Comparison of ENCODE assay signal across 32 cellular contexts in genomic region chr20:10445758-10446157, GRCh38.
"Had no signal": no experiment of that assay in that cellular context is flagged by ENCODE, and none has a peak within 500 bp of the region (broad histone marks: within the 10 kb centered on the region; RNA-seq: fewer than 3 reads in every experiment).

No MANE protein-coding gene starts in this region.

- H3K27ac Mint-ChIP-seq: activated naive CD4-positive, alpha-beta T cell treated with anti-CD3 and anti-CD28 coated beads for 36 hours; activated T-helper 1 cell treated with anti-CD3 and anti-CD28 coated beads, Interleukin-12 subunit alpha, Interleukin-12 subunit beta, Interleukin-2, Interleukin-4 antibody, amounts not matched to agents 30 ng/mL and 10 ng/mL and 1 ng/mL, durations not matched to agents 14 hours and 24 hours and 36 hours had no signal

- H3K27me3 Mint-ChIP-seq: activated CD4-positive, alpha-beta T cell treated with anti-CD3 and anti-CD28 coated beads for 36 hours; activated CD4-positive, alpha-beta T cell treated with anti-CD3 and anti-CD28 coated beads, Interleukin-2, amount 10 ng/mL, durations not matched to agents 7 days and 5 days had no signal

- H3K27me3 ChIP-seq: adrenal gland, body of pancreas, breast epithelium, Peyer's patch had no signal

- H3K36me3 Mint-ChIP-seq: activated naive CD4-positive, alpha-beta T cell treated with anti-CD3 and anti-CD28 coated beads, Interleukin-2, amount 50 U/mL, for 72 hours had no signal

- H3K4me1 ChIP-seq: breast epithelium, Peyer's patch had no signal

- H3K4me3 Mint-ChIP-seq: activated CD4-positive, alpha-beta T cell treated with anti-CD3 and anti-CD28 coated beads, Interleukin-2, amount 10 ng/mL, durations not matched to agents 7 days and 5 days; activated naive CD4-positive, alpha-beta T cell treated with anti-CD3 and anti-CD28 coated beads for 36 hours had no signal

- H3K9me3 ChIP-seq: adrenal gland, body of pancreas, breast epithelium, Peyer's patch had no signal

- ATAC-seq: activated CD4-positive, alpha-beta T cell treated with anti-CD3 and anti-CD28 coated beads for 36 hours; activated naive CD4-positive, alpha-beta T cell treated with anti-CD3 and anti-CD28 coated beads, Interleukin-2, amount 50 U/mL, for 72 hours; activated T-cell treated with anti-CD3 and anti-CD28 coated beads, Interleukin-2, amount 50 U/mL, for 4 hours; body of pancreas; PC-3 had no signal

- H3K36me3 ChIP-seq: adrenal gland, breast epithelium, Peyer's patch had no signal

- H3K27ac ChIP-seq: adrenal gland, body of pancreas, breast epithelium, Peyer's patch had no signal

- H3K4me3 ChIP-seq: adrenal gland, body of pancreas, breast epithelium, Peyer's patch had no signal

- DNase-seq: activated CD4-positive, alpha-beta T cell treated with anti-CD3 and anti-CD28 coated beads for 36 hours; activated CD4-positive, alpha-beta T cell treated with anti-CD3 and anti-CD28 coated beads, Interleukin-2, amount 10 ng/mL, durations not matched to agents 7 days and 5 days; activated CD4-positive, alpha-beta T cell treated with anti-CD3 and anti-CD28 coated beads, Interleukin-2, amount 50 U/mL, for 48 hours; activated CD8-positive, alpha-beta memory T cell treated with anti-CD3 and anti-CD28 coated beads, Interleukin-2, amount 50 U/mL, for 4 hours; activated gamma-delta T cell treated with Interleukin-2 at 50 U/mL for 16 hours; activated naive CD4-positive, alpha-beta T cell treated with anti-CD3 and anti-CD28 coated beads for 36 hours; activated T-cell treated with anti-CD3 and anti-CD28 coated beads for 4 hours; activated T-cell treated with anti-CD3 and anti-CD28 coated beads, Interleukin-2, amount 50 U/mL, for 4 hours; adrenal gland; body of pancreas; Kasumi-1; MM.1S; MV-4-11; NCI-H1092; NCI-H1436 treated with DMSO at 0.1 percent for 48 hours; NCI-H1694 treated with DMSO at 0.1 percent for 48 hours; NCI-H2029; NCI-H510A; NCI-H526; NCI-H748 treated with DMSO at 0.1 percent for 48 hours; NK-92 treated with Interleukin-12 subunit alpha and Interleukin-12 subunit beta, amount 100 ng/mL, for 24 hours; PC-3; Peyer's patch; RPMI8226; SIG-M5; SW 1271; T-helper 1 cell had no signal

- H3K9me3 Mint-ChIP-seq: activated CD4-positive, alpha-beta T cell treated with anti-CD3 and anti-CD28 coated beads, Interleukin-2, amount 10 ng/mL, durations not matched to agents 7 days and 5 days; activated naive CD4-positive, alpha-beta T cell treated with anti-CD3 and anti-CD28 coated beads for 36 hours; activated naive CD4-positive, alpha-beta T cell treated with anti-CD3 and anti-CD28 coated beads, Interleukin-2, amount 50 U/mL, for 72 hours; activated T-cell treated with anti-CD3 and anti-CD28 coated beads, Interleukin-2, amount 50 U/mL, for 4 hours; activated T-helper 1 cell treated with anti-CD3 and anti-CD28 coated beads, Interleukin-12 subunit alpha, Interleukin-12 subunit beta, Interleukin-2, Interleukin-4 antibody, amounts not matched to agents 30 ng/mL and 10 ng/mL and 1 ng/mL, durations not matched to agents 14 hours and 24 hours and 36 hours had no signal

- FAIRE-seq: astrocyte, TTC549 had no signal
